In the genomic region with DNA sequence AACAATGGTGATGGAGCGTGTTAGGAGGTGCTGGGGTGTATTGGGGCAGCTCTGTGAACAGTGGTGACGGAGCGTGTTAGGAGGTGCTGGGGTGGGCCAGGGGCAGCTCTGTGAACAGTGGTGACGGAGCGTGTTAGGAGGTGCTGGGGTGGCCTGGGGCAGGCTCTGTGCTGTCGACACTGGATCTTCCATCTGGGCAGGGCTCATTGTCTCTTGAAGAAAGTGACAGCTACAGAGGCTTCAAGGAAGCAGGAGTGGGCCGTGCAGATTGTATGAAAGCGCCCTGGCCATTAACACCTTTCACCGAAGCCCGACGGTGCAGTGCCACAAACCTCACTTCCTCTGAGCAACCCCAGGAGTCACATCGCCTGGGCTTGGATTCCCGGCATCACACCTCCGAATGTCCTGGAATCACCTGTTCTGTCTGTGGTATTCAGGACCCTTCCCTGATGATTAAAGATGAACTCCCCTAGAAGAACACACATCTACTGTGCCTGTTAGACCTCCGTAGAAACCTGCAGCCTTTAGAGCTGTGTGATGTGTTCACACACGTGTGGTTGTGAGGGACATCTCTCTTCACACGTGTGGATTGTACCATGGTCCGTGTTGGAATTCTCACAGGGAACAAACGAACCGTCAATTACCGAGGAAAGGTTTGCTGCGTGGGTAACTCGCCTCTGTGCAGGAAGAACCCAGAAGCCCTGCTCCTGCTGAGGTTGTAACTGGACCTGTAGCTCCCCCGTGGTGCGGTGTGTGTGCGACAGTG, we compare ENCODE assay signal across 30 cellular contexts.
"Had no signal": no experiment of that assay in that cellular context is flagged by ENCODE, and none has a peak within 500 bp of the region (broad histone marks: within the 10 kb centered on the region; RNA-seq: fewer than 3 reads in every experiment).

No MANE protein-coding gene starts in this region.

- H3K9me3 ChIP-seq: neutrophil, pancreas, psoas muscle, spleen, suprapubic skin, testis, tibial artery, transverse colon, upper lobe of right lung, uterus had no signal

- H3K4me1 Mint-ChIP-seq: naive B cell; naive thymus-derived CD8-positive, alpha-beta T cell; stimulated activated memory B cell treated with anti-CD40 and anti-IgM and Interleukin-4, amounts not matched to agents 10 μg/mL and 1 μg/mL and 100 μg/mL, for 72 hours; stimulated activated naive CD8-positive, alpha-beta T cell treated with anti-CD3 and anti-CD28 coated beads, Interleukin-15, amount 100 ng/mL, for 72 hours had no signal

- H3K27me3 ChIP-seq: neutrophil, pancreas, testis, tibial artery, transverse colon, uterus had no signal

- H3K27ac ChIP-seq: neutrophil, pancreas, psoas muscle, skin epidermis, spleen, suprapubic skin, testis, tibial artery, transverse colon, upper lobe of right lung, uterus had no signal

- H3K27ac Mint-ChIP-seq: nephron progenitor cell; stimulated activated memory B cell treated with anti-CD40 and anti-IgM and Interleukin-4, amounts not matched to agents 10 μg/mL and 1 μg/mL and 100 μg/mL, for 72 hours; type B pancreatic cell had no signal

- H3K9me3 Mint-ChIP-seq: naive B cell; naive thymus-derived CD8-positive, alpha-beta T cell; nephron progenitor cell; neural crest cell; stimulated activated memory B cell treated with anti-CD40 and anti-IgM and Interleukin-4, amounts not matched to agents 10 μg/mL and 1 μg/mL and 100 μg/mL, for 72 hours; stimulated activated naive CD8-positive, alpha-beta T cell treated with anti-CD3 and anti-CD28 coated beads, Interleukin-15, amount 100 ng/mL, for 72 hours; type B pancreatic cell had no signal

- H3K36me3 Mint-ChIP-seq: naive B cell; naive thymus-derived CD8-positive, alpha-beta T cell; stimulated activated memory B cell treated with anti-CD40 and anti-IgM and Interleukin-4, amounts not matched to agents 10 μg/mL and 1 μg/mL and 100 μg/mL, for 72 hours; type B pancreatic cell had no signal

- H3K4me1 ChIP-seq: pancreas, psoas muscle, testis, upper lobe of right lung, uterus had no signal

- DNase-seq: naive B cell; naive thymus-derived CD8-positive, alpha-beta T cell; nephron progenitor cell; nucleus accumbens; pancreas; psoas muscle; right cardiac atrium; spleen; stimulated activated CD4-positive, alpha-beta T cell treated with anti-CD3 and anti-CD28 coated beads, Interleukin-12 subunit alpha, Interleukin-12 subunit beta, amount 100 ng/mL, for 4 hours; stimulated activated CD4-positive, alpha-beta T cell treated with anti-CD3 and anti-CD28 coated beads, Interleukin-1b, Interleukin-23, amount 100 ng/mL, for 48 hours; stimulated activated CD4-positive, alpha-beta T cell treated with anti-CD3 and anti-CD28 coated beads, Interleukin-4, amount 100 ng/mL, for 1 hour; stimulated activated CD4-positive, alpha-beta T cell treated with anti-CD3 and anti-CD28 coated beads, Interleukin-4, amount 100 ng/mL, for 4 hours; stimulated activated CD8-positive, alpha-beta memory T cell treated with anti-CD3 and anti-CD28 coated beads, Interleukin-4, amount 100 ng/mL, for 48 hours; stimulated activated naive CD4-positive, alpha-beta T cell; stimulated activated naive CD8-positive, alpha-beta T cell treated with anti-CD3 and anti-CD28 coated beads, Interleukin-15, amount 100 ng/mL, for 72 hours; stimulated activated naive CD8-positive, alpha-beta T cell treated with anti-CD3 and anti-CD28 coated beads, Interleukin-15, Interleukin-2, amounts not matched to agents 100 U/mL and 50 U/mL, for 24 hours; substantia nigra; testis; tibial artery; transverse colon; upper lobe of right lung; uterus had no signal

- ATAC-seq: naive thymus-derived CD8-positive, alpha-beta T cell; pancreas; psoas muscle; right cardiac atrium; sciatic nerve; stimulated activated memory B cell treated with anti-CD40 and anti-IgM and Interleukin-4, amounts not matched to agents 10 μg/mL and 1 μg/mL and 100 μg/mL, for 72 hours; stimulated activated naive CD8-positive, alpha-beta T cell treated with anti-CD3 and anti-CD28 coated beads, Interleukin-15, amount 100 ng/mL, for 72 hours; stimulated activated naive CD8-positive, alpha-beta T cell treated with anti-CD3 and anti-CD28 coated beads, Interleukin-15, Interleukin-2, amounts not matched to agents 100 U/mL and 50 U/mL, for 24 hours; upper lobe of right lung had no signal

- H3K4me3 Mint-ChIP-seq: naive B cell; naive thymus-derived CD8-positive, alpha-beta T cell; nephron progenitor cell; neural crest cell; stimulated activated memory B cell treated with anti-CD40 and anti-IgM and Interleukin-4, amounts not matched to agents 10 μg/mL and 1 μg/mL and 100 μg/mL, for 72 hours; stimulated activated naive CD8-positive, alpha-beta T cell treated with anti-CD3 and anti-CD28 coated beads, Interleukin-15, amount 100 ng/mL, for 72 hours; type B pancreatic cell had no signal

- H3K4me2 ChIP-seq: smooth muscle cell had no signal
